Comparison of ENCODE assay signal across 12 cellular contexts in genomic region chr17:7782237-7782636, GRCh38. TPM values are rescaled to one million over a fixed set of nuclear protein-coding genes. Genes with fewer than 3 reads are reported as not detected.
DNase-seq lines count a peak whose midpoint lies in the region; ATAC-seq and TF ChIP-seq lines count a peak whose summit lies in the region.
"Had no signal": no experiment of that assay in that cellular context is flagged by ENCODE, and none has a peak within 500 bp of the region (broad histone marks: within the 10 kb centered on the region; RNA-seq: fewer than 3 reads in every experiment).

No MANE protein-coding gene starts in this region.

- no peak overlapping the region for H3K4me3 Mint-ChIP-seq in HFFc6
- H3K4me3 Mint-ChIP-seq: H9 had no signal

- peaks cover 18% of the 10 kb centered on the region for H3K27me3 Mint-ChIP-seq in HFFc6 (ENCODE audit: insufficient read depth)

- H3K27ac Mint-ChIP-seq in HFFc6 = no peak overlapping the region
- H3K27ac Mint-ChIP-seq: H9 had no signal

- ATAC-seq in HG03095 (IDR thresholded peaks at IDR 0.05; ENCODE audit: unreplicated experiment) (no peak), HG03175 (IDR thresholded peaks at IDR 0.05; ENCODE audit: unreplicated experiment) (no peak)

- H3K4me1 Mint-ChIP-seq in HFFc6 (ENCODE audit: low read depth) = no peaks in the 10 kb centered on the region
- H3K4me1 Mint-ChIP-seq: H9 had no signal

- H3K9me3 Mint-ChIP-seq in HFFc6 = no peaks in the 10 kb centered on the region
- H3K9me3 Mint-ChIP-seq: H9 had no signal

- no peaks in the 10 kb centered on the region for H3K36me3 Mint-ChIP-seq in HFFc6 (ENCODE audit: low read depth)

- peak; percentile 41 for DNase-seq in AG08396 (ENCODE audit: low spot score)
- DNase-seq in HFFc6 = peak; percentile 49
- peak; percentile 77 for DNase-seq in fibroblast of villous mesenchyme (ENCODE audit: low read depth)
- DNase-seq in iPS-NIHi7 (ENCODE audit: extremely low spot score) = no peak
- no peak for DNase-seq in NCI-H2227 (lab: John Stamatoyannopoulos, UW; ENCODE audit: unreplicated experiment)
- DNase-seq: H9, NCI-H510A, SHP77 had no signal

- H3K27ac ChIP-seq in VCaP = no peak overlapping the region
- H3K27ac ChIP-seq: C4-2B had no signal

- TF ChIP-seq CTCF in HFFc6 (IDR thresholded peaks at IDR 0.05) (peak; percentile 71), VCaP (conservative IDR thresholded peaks at IDR 0.05) (0 out of 2 replicates have a peak, but pooled peaks have one; percentile 6), fibroblast of villous mesenchyme (IDR thresholded peaks at IDR 0.05; ENCODE audit: insufficient read depth, low read depth, low read length) (peak; percentile 52)

- H3K4me3 ChIP-seq in fibroblast of villous mesenchyme (ENCODE audit: low read depth, low read length) = no peak overlapping the region

RNA-seq across cellular contexts. Expression of gene KDM6B, which starts 51.8 kb away (rescaled TPM):
- total RNA-seq in HFFc6 (2021; fragmentation: NEBNext Ultra II Directional; extraction: Animal tissue kit (Norgen Biotek cat#: 25700)) = 10 to 100 TPM; 10.4 to 15.2 (median 11.6) TPM
- 3.0 and 5.8 TPM in 2 replicates for total RNA-seq in fibroblast of villous mesenchyme

Comparison
In these comparisons a context has a peak if more than half of its experiments do, and no peak if none do; other contexts are left out.
1. DNase-seq: peak in AG08396 (single experiment), HFFc6 (single experiment) and fibroblast of villous mesenchyme (single experiment); none in iPS-NIHi7 (single experiment) and NCI-H2227 (single experiment).
2. CTCF ChIP-seq: peak in every context shown above with its lines; median percentile 71 in HFFc6; 52 in fibroblast of villous mesenchyme; 6 in VCaP.